ENCODE assay signal across 21 cellular contexts in genomic region chr12:100555722-100556121, GRCh38. TPM values are rescaled to one million over a fixed set of nuclear protein-coding genes. Genes with fewer than 3 reads are reported as not detected.
DNase-seq lines count a peak whose midpoint lies in the region; ATAC-seq and TF ChIP-seq lines count a peak whose summit lies in the region.
"Had no signal": no experiment of that assay in that cellular context is flagged by ENCODE, and none has a peak within 500 bp of the region (broad histone marks: within the 10 kb centered on the region; RNA-seq: fewer than 3 reads in every experiment).

No MANE protein-coding gene starts in this region.

- H3K9ac ChIP-seq in liver (ENCODE audit: low read depth in 1 of 2, low read length in 2 of 2): peak overlapping the region in 1 of 2 donors; percentile 57
- H3K9ac ChIP-seq: BLaER1 had no signal

- peak; percentile 9 for DNase-seq in AG08396 (ENCODE audit: low spot score)
- DNase-seq in SJCRH30: peak; percentile 58 to 87
- DNase-seq in fibroblast of pulmonary artery (ENCODE audit: low read depth): peak; percentile 65
- no peak for DNase-seq in NCI-H226
- no peak for DNase-seq in PC-9
- no peak for DNase-seq in coronary artery (ENCODE audit: low spot score)
- DNase-seq: activated CD4-positive, CD25-positive, alpha-beta regulatory T cell treated with anti-CD3 and anti-CD28 coated beads, Interleukin-2, amount 50 U/mL, for 72 hours; activated CD8-positive, alpha-beta memory T cell treated with anti-CD3 and anti-CD28 coated beads for 24 hours; activated naive CD8-positive, alpha-beta T cell treated with anti-CD3 and anti-CD28 coated beads for 36 hours; brain microvascular endothelial cell; mucosa of descending colon; NCI-H1417 treated with DMSO at 0.1 percent for 48 hours; NCI-H524; RPMI8226; stimulated activated CD4-positive, alpha-beta T cell treated with anti-CD3 and anti-CD28 coated beads, Interleukin-15, amount 100 ng/mL, for 24 hours had no signal

- TF ChIP-seq CTCF in fibroblast of pulmonary artery (IDR thresholded peaks at IDR 0.05; ENCODE audit: low read length, missing control alignments) (no peak), liver (IDR thresholded peaks at IDR 0.05; ENCODE audit: low read depth, low read length, missing input control) (no peak), PC-9 (conservative IDR thresholded peaks at IDR 0.05) (no peak), coronary artery (IDR thresholded peaks at IDR 0.05) (no peak)

- no peak for ATAC-seq in GM21529 (IDR thresholded peaks at IDR 0.05; ENCODE audit: unreplicated experiment)
- ATAC-seq: A549, HCT116, mucosa of descending colon had no signal

- H3K79me2 ChIP-seq in PC-9 (ENCODE audit: low read depth): no peaks in the 10 kb centered on the region

- intact Hi-C loops in PC-9 (cut with micrococcal nuclease; ENCODE audit: unreplicated experiment): loop anchor here (2.0 to 10.0 kb wide), 2 partner anchors 207 to 741 kb away; no protein-coding TSS in a partner anchor

- H3K4me1 ChIP-seq in SJCRH30 (peaks cover 21% of the 10 kb centered on the region), liver (ENCODE audit: control insufficient read depth in 4 of 4, insufficient read depth in 4 of 4, low read length in 3 of 4) (peaks cover 0 to 45% (median 43%) of the 10 kb centered on the region in 4 donors), PC-9 (replicated peaks; ENCODE audit: insufficient read depth) (no peaks in the 10 kb centered on the region)
- H3K4me1 ChIP-seq: BLaER1, suprapubic skin had no signal

- TF ChIP-seq RAD21 in liver (IDR thresholded peaks at IDR 0.05): peak; percentile 42 to 48

- no peaks in the 10 kb centered on the region for H3K36me3 ChIP-seq in SJCRH30
- H3K36me3 ChIP-seq in liver (ENCODE audit: control insufficient read depth in 4 of 4, insufficient read depth in 3 of 4, low read depth in 1 of 4, low read length in 3 of 4): peaks cover 5 to 29% (median 15%) of the 10 kb centered on the region in 4 donors
- no peaks in the 10 kb centered on the region for H3K36me3 ChIP-seq in PC-9 (ENCODE audit: low read depth)
- H3K36me3 ChIP-seq: BLaER1, brain microvascular endothelial cell, suprapubic skin had no signal

- no peaks in the 10 kb centered on the region for H3F3A ChIP-seq in PC-9 (ENCODE audit: insufficient read depth, low read depth)

- H3K4me3 ChIP-seq in SJCRH30 (no peak overlapping the region), fibroblast of pulmonary artery (replicated peaks; ENCODE audit: low read depth, low read length) (no peak overlapping the region), liver (ENCODE audit: low read depth in 1 of 3, low read length in 3 of 3) (no peak overlapping the region), PC-9 (no peak overlapping the region), coronary artery (no peak overlapping the region)
- H3K4me3 ChIP-seq: A549, BLaER1, mucosa of descending colon, suprapubic skin had no signal

- POLR2A ChIA-PET in PC-9 (lab: Charles Lee; ENCODE audit: unreplicated experiment): interaction anchor here (0.6 kb wide), 1 partner anchor 1488 kb away, joined by 3 read pairs; no protein-coding TSS in a partner anchor

- no TSS peak for BruUV-seq in PC-9 (replicated peaks; lab: Mats Ljungman, UMichigan)

- no peak overlapping the region for H2AFZ ChIP-seq in PC-9

- 25% methylated on average over 2 of the region's 2 CpGs for WGBS in liver

- CTCF ChIA-PET in PC-9 (lab: Charles Lee): no interaction called here

- H3K27me3 ChIP-seq in SJCRH30 (no peaks in the 10 kb centered on the region), liver (ENCODE audit: control insufficient read depth in 4 of 4, insufficient read depth in 4 of 4, low read length in 3 of 4) (no peaks in the 10 kb centered on the region), PC-9 (ENCODE audit: insufficient read depth, low read depth) (peaks cover 10% of the 10 kb centered on the region; the same call in 1 of the 2 replicates)
- H3K27me3 ChIP-seq: BLaER1, brain microvascular endothelial cell, suprapubic skin had no signal

- H3K27ac ChIP-seq in SJCRH30 (peak overlapping the region; percentile 48), liver (ENCODE audit: low read depth in 1 of 2, low read length in 2 of 2) (peak overlapping the region; percentile 68 to 70), PC-9 (no peak overlapping the region), coronary artery (no peak overlapping the region)
- H3K27ac ChIP-seq: A549, BLaER1, brain microvascular endothelial cell, suprapubic skin had no signal

- no peaks in the 10 kb centered on the region for H3K9me2 ChIP-seq in PC-9 (ENCODE audit: insufficient read depth)

- H3K4me2 ChIP-seq in PC-9: no peak overlapping the region
- H3K4me2 ChIP-seq: A549, BLaER1 had no signal

- no peaks in the 10 kb centered on the region for H4K20me1 ChIP-seq in PC-9 (ENCODE audit: insufficient read depth)
- H4K20me1 ChIP-seq: BLaER1 had no signal

- H3K9me3 ChIP-seq in SJCRH30 (replicated peaks) (no peaks in the 10 kb centered on the region), liver (ENCODE audit: control insufficient read depth in 4 of 4, low read length in 3 of 4) (no peaks in the 10 kb centered on the region), PC-9 (ENCODE audit: insufficient read depth, low read depth) (no peaks in the 10 kb centered on the region)
- H3K9me3 ChIP-seq: A549, BLaER1, mucosa of descending colon, suprapubic skin had no signal

TF ChIP-seq in liver, 16 proteins besides CTCF, POLR2A, EP300 and RAD21:
- peak; percentile 69 for TF ChIP-seq ZBTB33 (IDR thresholded peaks at IDR 0.05)
- peak; percentile 37 for TF ChIP-seq TAF1 (conservative IDR thresholded peaks at IDR 0.05)
- peak; percentile 98 to 99 for TF ChIP-seq HNF4A (conservative IDR thresholded peaks at IDR 0.05)
- TF ChIP-seq NR2F2 (IDR thresholded peaks at IDR 0.05): peak; percentile 71
- peak; percentile 92 for TF ChIP-seq ATF3 (IDR thresholded peaks at IDR 0.05)
- no peak for TF ChIP-seq FOXA1 (IDR thresholded peaks at IDR 0.05)
- TF ChIP-seq RXRA (IDR thresholded peaks at IDR 0.05): peak; percentile 92 to 93
- peak in 1 of 2 donors; percentile 42 for TF ChIP-seq GABPA (IDR thresholded peaks at IDR 0.05 in 1 of 2, conservative IDR thresholded peaks at IDR 0.05 in 1 of 2)
- peak; percentile 83 for TF ChIP-seq HNF4G (IDR thresholded peaks at IDR 0.05)
- TF ChIP-seq YY1 (IDR thresholded peaks at IDR 0.05): peak; percentile 54
- TF ChIP-seq MAX (IDR thresholded peaks at IDR 0.05): peak; percentile 90
- peak; percentile 32 for TF ChIP-seq REST (IDR thresholded peaks at IDR 0.05)
- TF ChIP-seq EGR1 (IDR thresholded peaks at IDR 0.05; ENCODE audit: low read depth in 2 of 2): peak in 1 of 2 donors; percentile 79
- peak; percentile 89 to 90 for TF ChIP-seq JUND (IDR thresholded peaks at IDR 0.05)
- TF ChIP-seq FOXA2 (IDR thresholded peaks at IDR 0.05): peak; percentile 54
- peak; percentile 89 for TF ChIP-seq SP1 (IDR thresholded peaks at IDR 0.05)

RNA-seq across cellular contexts. Expression of gene GAS2L3, which starts 17.8 kb away (rescaled TPM):
- 50.7 and 54.6 TPM in 2 replicates for total RNA-seq in SJCRH30 (2014; rRNA removed; shearing (Covaris generic))
- total RNA-seq in liver: 10 to 100 TPM in 1 of 2 donors, 1 to 10 TPM in 1; 3.3 to 17.6 TPM
- 1 to 10 TPM in 1 of 2 donors, under 1 TPM in 1; 0.76 to 1.4 TPM for polyA plus RNA-seq in liver
- total RNA-seq in PC-9 (2021): 28.6 and 31.9 TPM in 2 replicates

Comparison
In these comparisons a context has a peak if more than half of its experiments do, and no peak if none do; other contexts are left out.
1. DNase-seq: peak in AG08396 (single experiment), SJCRH30 (2 of 2) and fibroblast of pulmonary artery (single experiment); none in NCI-H226 (single experiment), PC-9 (0 of 2) and coronary artery (single experiment).
2. H3K27ac ChIP-seq: peak in SJCRH30 (single experiment) and liver (2 of 2); none in PC-9 (single experiment) and coronary artery (0 of 2).